Comparison of ENCODE assay signal across 40 cellular contexts in genomic region chr2:110888401-110888800, GRCh38.
"Had no signal": no experiment of that assay in that cellular context is flagged by ENCODE, and none has a peak within 500 bp of the region (broad histone marks: within the 10 kb centered on the region; RNA-seq: fewer than 3 reads in every experiment).

No MANE protein-coding gene starts in this region.

- H3K4me1 Mint-ChIP-seq: activated B cell treated with CpG ODN at 0.5 μM for 24 hours; activated CD4-positive, alpha-beta T cell treated with anti-CD3 and anti-CD28 coated beads, Interleukin-2, amount 10 ng/mL, durations not matched to agents 24 days and 14 days; activated T-helper 17 cell treated with anti-CD3 and anti-CD28 coated beads, Interleukin-2, amount 50 U/mL, for 72 hours; central memory CD8-positive, alpha-beta T cell had no signal

- ATAC-seq: activated CD8-positive, alpha-beta T cell treated with anti-CD3 and anti-CD28 coated beads for 36 hours; activated naive CD4-positive, alpha-beta T cell treated with anti-CD3 and anti-CD28 coated beads, Interleukin-2, amount 50 U/mL, for 72 hours; activated T-cell treated with anti-CD3 and anti-CD28 coated beads, Interleukin-2, amount 50 U/mL, for 4 hours; activated T-cell treated with anti-CD3 and anti-CD28 coated beads, Interleukin-2, amount 50 U/mL, for 72 hours; activated T-helper 17 cell treated with anti-CD3 and anti-CD28 coated beads, Interleukin-2, amount 50 U/mL, for 72 hours; body of pancreas had no signal

- H3K4me3 Mint-ChIP-seq: activated B cell treated with CpG ODN at 0.5 μM for 24 hours; activated CD4-positive, alpha-beta memory T cell treated with anti-CD3 and anti-CD28 coated beads for 36 hours; activated CD4-positive, alpha-beta T cell treated with anti-CD3 and anti-CD28 coated beads, Interleukin-2, amount 10 ng/mL, durations not matched to agents 24 days and 14 days; activated CD8-positive, alpha-beta T cell treated with anti-CD3 and anti-CD28 coated beads for 36 hours; activated naive CD4-positive, alpha-beta T cell treated with anti-CD3 and anti-CD28 coated beads for 36 hours; activated naive CD8-positive, alpha-beta T cell treated with anti-CD3 and anti-CD28 coated beads for 36 hours; activated T-cell treated with anti-CD3 and anti-CD28 coated beads, Interleukin-2, amount 50 U/mL, for 4 hours; activated T-cell treated with anti-CD3 and anti-CD28 coated beads, Interleukin-2, amount 50 U/mL, for 72 hours; activated T-helper 1 cell treated with anti-CD3 and anti-CD28 coated beads, Interleukin-12 subunit alpha, Interleukin-12 subunit beta, Interleukin-2, Interleukin-4 antibody, amounts not matched to agents 30 ng/mL and 10 ng/mL and 1 ng/mL, durations not matched to agents 14 hours and 24 hours and 36 hours; activated T-helper 17 cell treated with anti-CD3 and anti-CD28 coated beads, Interleukin-2, amount 50 U/mL, for 72 hours; central memory CD8-positive, alpha-beta T cell; T-helper 1 cell treated with Interleukin-12 subunit alpha and Interleukin-12 subunit beta and Interleukin-4 antibody, amounts not matched to agents 30 μg/mL and 1 μg/mL, for 36 hours; T-helper 2 cell treated with Interferon-gamma antibody and Interleukin-4, amounts not matched to agents 5 μg/mL and 100 μg/mL, for 36 hours had no signal

- H3K4me3 ChIP-seq: adrenal gland, body of pancreas, cardiac muscle cell had no signal

- H3K9me3 Mint-ChIP-seq: activated B cell treated with CpG ODN at 0.5 μM for 24 hours; activated CD4-positive, alpha-beta memory T cell treated with anti-CD3 and anti-CD28 coated beads for 36 hours; activated T-cell treated with anti-CD3 and anti-CD28 coated beads, Interleukin-2, amount 50 U/mL, for 72 hours; activated T-helper 17 cell treated with anti-CD3 and anti-CD28 coated beads, Interleukin-2, amount 50 U/mL, for 72 hours; central memory CD8-positive, alpha-beta T cell; T-helper 2 cell treated with Interferon-gamma antibody and Interleukin-4, amounts not matched to agents 5 μg/mL and 100 μg/mL, for 36 hours had no signal

- H3K4me1 ChIP-seq: adrenal gland, body of pancreas had no signal

- FAIRE-seq: astrocyte, bronchial epithelial cell, TTC549 had no signal

- DNase-seq: activated B cell treated with CpG ODN at 0.5 μM for 24 hours; activated CD4-positive, alpha-beta memory T cell treated with anti-CD3 and anti-CD28 coated beads for 36 hours; activated CD4-positive, alpha-beta T cell treated with anti-CD3 and anti-CD28 coated beads for 4 hours; activated CD4-positive, alpha-beta T cell treated with anti-CD3 and anti-CD28 coated beads, Interleukin-2, amount 10 ng/mL, durations not matched to agents 24 days and 14 days; activated CD4-positive, alpha-beta T cell treated with anti-CD3 and anti-CD28 coated beads, Interleukin-2, amount 50 U/mL, for 1 hour; activated CD4-positive, alpha-beta T cell treated with anti-CD3 and anti-CD28 coated beads, Interleukin-2, amount 50 U/mL, for 4 hours; activated CD4-positive, CD25-positive, alpha-beta regulatory T cell treated with anti-CD3 and anti-CD28 coated beads, Interleukin-2, amount 50 U/mL, for 72 hours; activated CD8-positive, alpha-beta memory T cell treated with anti-CD3 and anti-CD28 coated beads, Interleukin-2, amount 50 U/mL, for 4 hours; activated CD8-positive, alpha-beta T cell treated with anti-CD3 and anti-CD28 coated beads for 36 hours; activated effector memory CD4-positive, alpha-beta T cell treated with anti-CD3 and anti-CD28 coated beads, Interleukin-2, amount 50 U/mL, for 16 hours; activated gamma-delta T cell treated with Interleukin-2 at 50 U/mL for 16 hours; activated naive CD4-positive, alpha-beta T cell; activated naive CD4-positive, alpha-beta T cell treated with anti-CD3 and anti-CD28 coated beads for 36 hours; activated naive CD4-positive, alpha-beta T cell treated with anti-CD3 and anti-CD28 coated beads, Interleukin-2, amount 50 U/mL, for 16 hours; activated naive CD8-positive, alpha-beta T cell treated with anti-CD3 and anti-CD28 coated beads for 36 hours; activated T-cell treated with anti-CD3 and anti-CD28 coated beads for 4 hours; activated T-cell treated with anti-CD3 and anti-CD28 coated beads, Interleukin-2, amount 50 U/mL, for 1 hour; activated T-cell treated with anti-CD3 and anti-CD28 coated beads, Interleukin-2, amount 50 U/mL, for 4 hours; activated T-cell treated with anti-CD3 and anti-CD28 coated beads, Interleukin-2, amount 50 U/mL, for 72 hours; amniotic stem cell; aorta; body of pancreas; brain microvascular endothelial cell; caudate nucleus; cerebellar nuclear complex; T-helper 1 cell; T-helper 2 cell; T-helper 9 cell had no signal

- H3K27me3 ChIP-seq: adrenal gland, body of pancreas, cardiac muscle cell had no signal

- H3K27ac Mint-ChIP-seq: activated B cell treated with CpG ODN at 0.5 μM for 24 hours; activated CD4-positive, alpha-beta memory T cell treated with anti-CD3 and anti-CD28 coated beads for 36 hours; activated CD4-positive, alpha-beta T cell treated with anti-CD3 and anti-CD28 coated beads, Interleukin-2, amount 10 ng/mL, durations not matched to agents 24 days and 14 days; activated CD8-positive, alpha-beta T cell treated with anti-CD3 and anti-CD28 coated beads for 36 hours; activated naive CD4-positive, alpha-beta T cell treated with anti-CD3 and anti-CD28 coated beads for 36 hours; activated naive CD4-positive, alpha-beta T cell treated with anti-CD3 and anti-CD28 coated beads, Interleukin-2, amount 50 U/mL, for 72 hours; activated naive CD8-positive, alpha-beta T cell treated with anti-CD3 and anti-CD28 coated beads for 36 hours; activated T-cell treated with anti-CD3 and anti-CD28 coated beads, Interleukin-2, amount 50 U/mL, for 72 hours; activated T-helper 1 cell treated with anti-CD3 and anti-CD28 coated beads, Interleukin-12 subunit alpha, Interleukin-12 subunit beta, Interleukin-2, Interleukin-4 antibody, amounts not matched to agents 30 ng/mL and 10 ng/mL and 1 ng/mL, durations not matched to agents 14 hours and 24 hours and 36 hours; activated T-helper 17 cell treated with anti-CD3 and anti-CD28 coated beads, Interleukin-2, amount 50 U/mL, for 72 hours; T-helper 1 cell treated with Interleukin-12 subunit alpha and Interleukin-12 subunit beta and Interleukin-4 antibody, amounts not matched to agents 30 μg/mL and 1 μg/mL, for 36 hours; T-helper 2 cell treated with Interferon-gamma antibody and Interleukin-4, amounts not matched to agents 5 μg/mL and 100 μg/mL, for 36 hours had no signal

- H3K36me3 ChIP-seq: adrenal gland, brain microvascular endothelial cell, cardiac muscle cell had no signal

- H3K9me3 ChIP-seq: adrenal gland, body of pancreas had no signal

- H3K36me3 Mint-ChIP-seq: activated CD4-positive, alpha-beta memory T cell treated with anti-CD3 and anti-CD28 coated beads for 36 hours; activated naive CD4-positive, alpha-beta T cell treated with anti-CD3 and anti-CD28 coated beads, Interleukin-2, amount 50 U/mL, for 72 hours had no signal

- H3K27ac ChIP-seq: adrenal gland, body of pancreas, brain microvascular endothelial cell, cardiac muscle cell, VCaP had no signal
